Comparison of ENCODE assay signal across 1 cellular context in the genomic region with DNA sequence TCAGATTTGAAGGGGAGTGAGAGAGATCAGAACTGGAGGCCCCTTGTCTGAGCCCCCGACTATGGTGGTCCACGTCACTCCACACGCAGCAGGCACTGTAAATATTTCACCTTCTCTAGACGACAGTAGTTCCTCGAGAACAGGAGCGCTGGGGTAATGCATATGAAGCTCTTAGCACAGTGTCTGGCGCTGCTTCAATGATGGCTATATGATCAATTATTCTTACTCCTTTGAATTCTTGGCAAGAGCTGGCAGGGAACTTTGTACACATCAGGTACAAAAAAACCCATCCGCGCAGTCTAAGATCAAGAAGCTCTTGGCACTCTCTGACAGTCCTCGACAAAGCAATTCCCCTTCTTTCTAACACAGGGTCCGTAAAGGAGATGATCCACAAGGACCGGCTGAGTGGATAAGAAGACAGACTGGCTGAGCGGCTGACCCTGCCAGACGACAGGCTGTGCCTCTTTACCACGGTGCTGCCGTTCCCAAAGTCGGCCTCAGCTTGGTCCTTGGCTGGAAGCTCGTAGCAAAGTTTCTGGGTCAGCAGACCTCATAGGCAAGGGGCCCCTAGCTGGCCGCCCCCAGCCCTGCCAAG.
TF ChIP-seq lines count a peak whose summit lies in the region.

No MANE protein-coding gene starts in this region.

TF ChIP-seq in GM12878, 131 proteins besides CTCF, POLR2A, EP300 and RAD21 (continued from another document):
- TF ChIP-seq, protein P1, sequence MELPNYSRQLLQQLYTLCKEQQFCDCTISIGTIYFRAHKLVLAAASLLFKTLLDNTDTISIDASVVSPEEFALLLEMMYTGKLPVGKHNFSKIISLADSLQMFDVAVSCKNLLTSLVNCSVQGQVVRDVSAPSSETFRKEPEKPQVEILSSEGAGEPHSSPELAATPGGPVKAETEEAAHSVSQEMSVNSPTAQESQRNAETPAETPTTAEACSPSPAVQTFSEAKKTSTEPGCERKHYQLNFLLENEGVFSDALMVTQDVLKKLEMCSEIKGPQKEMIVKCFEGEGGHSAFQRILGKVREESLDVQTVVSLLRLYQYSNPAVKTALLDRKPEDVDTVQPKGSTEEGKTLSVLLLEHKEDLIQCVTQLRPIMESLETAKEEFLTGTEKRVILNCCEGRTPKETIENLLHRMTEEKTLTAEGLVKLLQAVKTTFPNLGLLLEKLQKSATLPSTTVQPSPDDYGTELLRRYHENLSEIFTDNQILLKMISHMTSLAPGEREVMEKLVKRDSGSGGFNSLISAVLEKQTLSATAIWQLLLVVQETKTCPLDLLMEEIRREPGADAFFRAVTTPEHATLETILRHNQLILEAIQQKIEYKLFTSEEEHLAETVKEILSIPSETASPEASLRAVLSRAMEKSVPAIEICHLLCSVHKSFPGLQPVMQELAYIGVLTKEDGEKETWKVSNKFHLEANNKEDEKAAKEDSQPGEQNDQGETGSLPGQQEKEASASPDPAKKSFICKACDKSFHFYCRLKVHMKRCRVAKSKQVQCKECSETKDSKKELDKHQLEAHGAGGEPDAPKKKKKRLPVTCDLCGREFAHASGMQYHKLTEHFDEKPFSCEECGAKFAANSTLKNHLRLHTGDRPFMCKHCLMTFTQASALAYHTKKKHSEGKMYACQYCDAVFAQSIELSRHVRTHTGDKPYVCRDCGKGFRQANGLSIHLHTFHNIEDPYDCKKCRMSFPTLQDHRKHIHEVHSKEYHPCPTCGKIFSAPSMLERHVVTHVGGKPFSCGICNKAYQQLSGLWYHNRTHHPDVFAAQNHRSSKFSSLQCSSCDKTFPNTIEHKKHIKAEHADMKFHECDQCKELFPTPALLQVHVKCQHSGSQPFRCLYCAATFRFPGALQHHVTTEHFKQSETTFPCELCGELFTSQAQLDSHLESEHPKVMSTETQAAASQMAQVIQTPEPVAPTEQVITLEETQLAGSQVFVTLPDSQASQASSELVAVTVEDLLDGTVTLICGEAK (IDR thresholded peaks at IDR 0.05; ENCODE audit: borderline replicate concordance) = peak; percentile 18; the same call in 1 of the 2 replicates
- TF ChIP-seq CHD4 (IDR thresholded peaks at IDR 0.05) (no peak), PBX3 (IDR thresholded peaks at IDR 0.05; ENCODE audit: insufficient replicate concordance, low read depth, low read length) (no peak), TCF7 (IDR thresholded peaks at IDR 0.05; ENCODE audit: borderline replicate concordance) (no peak), MLLT1 (IDR thresholded peaks at IDR 0.05) (peak; percentile 83), SMAD1 (IDR thresholded peaks at IDR 0.05; ENCODE audit: low read depth, partially characterized antibody) (no peak), YY1 (IDR thresholded peaks at IDR 0.05; ENCODE audit: low read depth, low read length) (no peak), BCL11A (IDR thresholded peaks at IDR 0.05; ENCODE audit: low read depth, low read length) (no peak), ATF2 (IDR thresholded peaks at IDR 0.05; ENCODE audit: low read length) (no peak), POLR2AphosphoS5 (IDR thresholded peaks at IDR 0.05; ENCODE audit: low read length) (no peak), BHLHE40 (IDR thresholded peaks at IDR 0.05; ENCODE audit: borderline replicate concordance in 1 of 2, low read depth in 2 of 2, low read length in 1 of 2) (no peak), NFXL1 (IDR thresholded peaks at IDR 0.05; ENCODE audit: borderline replicate concordance) (no peak), RAD51 (IDR thresholded peaks at IDR 0.05) (no peak), HSF1 (IDR thresholded peaks at IDR 0.05; ENCODE audit: low read depth, low read length) (no peak), E2F4 (IDR thresholded peaks at IDR 0.05; ENCODE audit: low read depth, low read length) (no peak), MEF2A (IDR thresholded peaks at IDR 0.05; ENCODE audit: insufficient read depth, low read depth, low read length) (no peak), BCL3 (IDR thresholded peaks at IDR 0.05; ENCODE audit: borderline replicate concordance, insufficient read depth, low read depth, low read length, poor library complexity, severe bottlenecking) (no peak), MAX (IDR thresholded peaks at IDR 0.05; ENCODE audit: low read depth, low read length) (no peak), BACH1 (IDR thresholded peaks at IDR 0.05; ENCODE audit: borderline replicate concordance) (peak; percentile 15; the same call in 1 of the 2 replicates), JUND (IDR thresholded peaks at IDR 0.05; ENCODE audit: low read depth, low read length) (no peak), EGR1 (IDR thresholded peaks at IDR 0.05; ENCODE audit: borderline replicate concordance in 1 of 2, low read depth in 2 of 2, low read length in 2 of 2) (no peak)
- TF ChIP-seq, protein P2, sequence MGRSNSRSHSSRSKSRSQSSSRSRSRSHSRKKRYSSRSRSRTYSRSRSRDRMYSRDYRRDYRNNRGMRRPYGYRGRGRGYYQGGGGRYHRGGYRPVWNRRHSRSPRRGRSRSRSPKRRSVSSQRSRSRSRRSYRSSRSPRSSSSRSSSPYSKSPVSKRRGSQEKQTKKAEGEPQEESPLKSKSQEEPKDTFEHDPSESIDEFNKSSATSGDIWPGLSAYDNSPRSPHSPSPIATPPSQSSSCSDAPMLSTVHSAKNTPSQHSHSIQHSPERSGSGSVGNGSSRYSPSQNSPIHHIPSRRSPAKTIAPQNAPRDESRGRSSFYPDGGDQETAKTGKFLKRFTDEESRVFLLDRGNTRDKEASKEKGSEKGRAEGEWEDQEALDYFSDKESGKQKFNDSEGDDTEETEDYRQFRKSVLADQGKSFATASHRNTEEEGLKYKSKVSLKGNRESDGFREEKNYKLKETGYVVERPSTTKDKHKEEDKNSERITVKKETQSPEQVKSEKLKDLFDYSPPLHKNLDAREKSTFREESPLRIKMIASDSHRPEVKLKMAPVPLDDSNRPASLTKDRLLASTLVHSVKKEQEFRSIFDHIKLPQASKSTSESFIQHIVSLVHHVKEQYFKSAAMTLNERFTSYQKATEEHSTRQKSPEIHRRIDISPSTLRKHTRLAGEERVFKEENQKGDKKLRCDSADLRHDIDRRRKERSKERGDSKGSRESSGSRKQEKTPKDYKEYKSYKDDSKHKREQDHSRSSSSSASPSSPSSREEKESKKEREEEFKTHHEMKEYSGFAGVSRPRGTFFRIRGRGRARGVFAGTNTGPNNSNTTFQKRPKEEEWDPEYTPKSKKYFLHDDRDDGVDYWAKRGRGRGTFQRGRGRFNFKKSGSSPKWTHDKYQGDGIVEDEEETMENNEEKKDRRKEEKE (IDR thresholded peaks at IDR 0.05) = no peak
- TF ChIP-seq, protein P3, sequence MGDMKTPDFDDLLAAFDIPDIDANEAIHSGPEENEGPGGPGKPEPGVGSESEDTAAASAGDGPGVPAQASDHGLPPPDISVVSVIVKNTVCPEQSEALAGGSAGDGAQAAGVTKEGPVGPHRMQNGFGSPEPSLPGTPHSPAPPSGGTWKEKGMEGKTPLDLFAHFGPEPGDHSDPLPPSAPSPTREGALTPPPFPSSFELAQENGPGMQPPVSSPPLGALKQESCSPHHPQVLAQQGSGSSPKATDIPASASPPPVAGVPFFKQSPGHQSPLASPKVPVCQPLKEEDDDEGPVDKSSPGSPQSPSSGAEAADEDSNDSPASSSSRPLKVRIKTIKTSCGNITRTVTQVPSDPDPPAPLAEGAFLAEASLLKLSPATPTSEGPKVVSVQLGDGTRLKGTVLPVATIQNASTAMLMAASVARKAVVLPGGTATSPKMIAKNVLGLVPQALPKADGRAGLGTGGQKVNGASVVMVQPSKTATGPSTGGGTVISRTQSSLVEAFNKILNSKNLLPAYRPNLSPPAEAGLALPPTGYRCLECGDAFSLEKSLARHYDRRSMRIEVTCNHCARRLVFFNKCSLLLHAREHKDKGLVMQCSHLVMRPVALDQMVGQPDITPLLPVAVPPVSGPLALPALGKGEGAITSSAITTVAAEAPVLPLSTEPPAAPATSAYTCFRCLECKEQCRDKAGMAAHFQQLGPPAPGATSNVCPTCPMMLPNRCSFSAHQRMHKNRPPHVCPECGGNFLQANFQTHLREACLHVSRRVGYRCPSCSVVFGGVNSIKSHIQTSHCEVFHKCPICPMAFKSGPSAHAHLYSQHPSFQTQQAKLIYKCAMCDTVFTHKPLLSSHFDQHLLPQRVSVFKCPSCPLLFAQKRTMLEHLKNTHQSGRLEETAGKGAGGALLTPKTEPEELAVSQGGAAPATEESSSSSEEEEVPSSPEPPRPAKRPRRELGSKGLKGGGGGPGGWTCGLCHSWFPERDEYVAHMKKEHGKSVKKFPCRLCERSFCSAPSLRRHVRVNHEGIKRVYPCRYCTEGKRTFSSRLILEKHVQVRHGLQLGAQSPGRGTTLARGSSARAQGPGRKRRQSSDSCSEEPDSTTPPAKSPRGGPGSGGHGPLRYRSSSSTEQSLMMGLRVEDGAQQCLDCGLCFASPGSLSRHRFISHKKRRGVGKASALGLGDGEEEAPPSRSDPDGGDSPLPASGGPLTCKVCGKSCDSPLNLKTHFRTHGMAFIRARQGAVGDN (IDR thresholded peaks at IDR 0.05) = 0 out of 2 replicates have a peak, but pooled peaks have one; percentile 22
